In the genomic region with DNA sequence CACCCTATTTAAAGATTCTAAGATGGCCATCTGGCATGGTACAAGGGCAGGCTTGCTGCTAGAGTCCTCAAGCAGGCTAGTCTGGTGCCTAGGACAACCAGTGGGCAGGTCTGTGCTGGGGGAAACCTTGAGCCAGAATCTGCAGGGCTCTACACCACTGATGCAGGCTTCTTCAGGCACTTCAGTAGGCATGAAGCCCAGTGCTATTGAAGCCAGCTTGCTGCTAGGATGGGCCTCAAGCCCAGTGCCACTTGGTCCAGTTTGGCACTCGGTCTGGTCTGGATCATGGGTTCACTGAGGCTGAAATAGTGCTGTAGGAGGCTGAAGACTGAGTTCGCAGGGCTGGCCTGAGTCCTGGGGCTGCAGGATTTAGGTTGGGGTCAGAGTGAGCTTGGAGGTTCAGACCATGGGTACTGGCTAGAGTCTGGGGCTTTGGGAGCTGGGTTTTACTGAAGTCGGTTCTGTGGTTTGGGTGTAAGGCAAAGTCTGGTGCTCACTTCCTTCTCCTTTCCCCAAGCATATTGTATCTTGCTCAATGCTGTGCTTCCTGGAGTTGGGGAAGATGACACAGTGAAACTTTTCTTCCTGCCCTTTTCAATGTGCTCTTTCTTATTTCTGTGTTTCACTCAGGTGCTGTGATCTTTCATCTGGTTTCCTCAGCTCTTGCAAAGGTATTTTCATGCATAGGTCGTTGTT, we compare ENCODE assay signal across 12 cellular contexts. TPM values are rescaled to one million over a fixed set of nuclear protein-coding genes. Genes with fewer than 3 reads are reported as not detected.
DNase-seq lines count a peak whose midpoint lies in the region; ATAC-seq and TF ChIP-seq lines count a peak whose summit lies in the region.
"Had no signal": no experiment of that assay in that cellular context is flagged by ENCODE, and none has a peak within 500 bp of the region (broad histone marks: within the 10 kb centered on the region; RNA-seq: fewer than 3 reads in every experiment).

No MANE protein-coding gene starts in this region.

- TF ChIP-seq POLR2A in Peyer's patch (IDR thresholded peaks at IDR 0.05): no peak
- TF ChIP-seq POLR2A in esophagus squamous epithelium (IDR thresholded peaks at IDR 0.05): no peak

- H3K27ac ChIP-seq in Peyer's patch: peak overlapping the region in 1 of 4 donors; percentile 76
- H3K27ac ChIP-seq in esophagus squamous epithelium: peak overlapping the region in 3 of 4 donors; percentile 18 to 51 (median 26)
- H3K27ac ChIP-seq: thyroid gland had no signal

- peaks cover 66% of the 10 kb centered on the region for H3K4me1 Mint-ChIP-seq in activated CD4-positive, alpha-beta T cell treated with anti-CD3 and anti-CD28 coated beads for 36 hours

- H3K27me3 Mint-ChIP-seq in activated CD4-positive, alpha-beta T cell treated with anti-CD3 and anti-CD28 coated beads for 36 hours: no peaks in the 10 kb centered on the region

- CTCF ChIA-PET in activated CD4-positive, alpha-beta T cell treated with anti-CD3 and anti-CD28 coated beads for 36 hours (lab: Charles Lee): no interaction called here

- H3K36me3 ChIP-seq in Peyer's patch (peaks cover 0 to 73% (median 3%) of the 10 kb centered on the region in 3 donors), esophagus squamous epithelium (peaks cover 6 to 90% (median 22%) of the 10 kb centered on the region in 3 donors)

- ATAC-seq in activated CD4-positive, alpha-beta T cell treated with anti-CD3 and anti-CD28 coated beads for 36 hours: peak; percentile 53
- peak; percentile 42 for ATAC-seq in stimulated activated naive CD8-positive, alpha-beta T cell treated with anti-CD3 and anti-CD28 coated beads, Interleukin-15, Interleukin-2, amounts not matched to agents 100 U/mL and 50 U/mL, for 24 hours

- POLR2A ChIA-PET in activated CD4-positive, alpha-beta T cell treated with anti-CD3 and anti-CD28 coated beads for 36 hours (lab: Charles Lee): no interaction called here

- intact Hi-C loops in activated CD4-positive, alpha-beta T cell treated with anti-CD3 and anti-CD28 coated beads for 36 hours (cut with DNase I, micrococcal nuclease): no loop called here
- intact Hi-C loops in esophagus squamous epithelium (cut with DNase I): no loop called here

- H3K27ac Mint-ChIP-seq in activated CD4-positive, alpha-beta T cell treated with anti-CD3 and anti-CD28 coated beads for 36 hours: peak overlapping the region; percentile 21

- H3K27me3 ChIP-seq in Peyer's patch: no peaks in the 10 kb centered on the region
- H3K27me3 ChIP-seq in esophagus squamous epithelium: no peaks in the 10 kb centered on the region
- H3K27me3 ChIP-seq: thyroid gland had no signal

- H3K4me1 ChIP-seq in Peyer's patch: peaks cover 0 to 10% (median 2%) of the 10 kb centered on the region in 4 donors
- H3K4me1 ChIP-seq in esophagus squamous epithelium: peaks cover 0 to 5% (median 0%) of the 10 kb centered on the region in 3 donors
- H3K4me1 ChIP-seq: thyroid gland had no signal

- H3K9me3 ChIP-seq in Peyer's patch: no peaks in the 10 kb centered on the region
- H3K9me3 ChIP-seq in esophagus squamous epithelium: no peaks in the 10 kb centered on the region
- H3K9me3 ChIP-seq: thyroid gland had no signal

- 45 to 56% methylated on average over 1 to 2 of the region's 4 CpGs for WGBS in esophagus squamous epithelium, 2 donors

- no peak overlapping the region for H3K4me3 Mint-ChIP-seq in activated CD4-positive, alpha-beta T cell treated with anti-CD3 and anti-CD28 coated beads for 36 hours

- no peak for TF ChIP-seq CTCF in Peyer's patch (IDR thresholded peaks at IDR 0.05)
- no peak for TF ChIP-seq CTCF in esophagus squamous epithelium (IDR thresholded peaks at IDR 0.05)

- H3K9me3 Mint-ChIP-seq in activated CD4-positive, alpha-beta T cell treated with anti-CD3 and anti-CD28 coated beads for 36 hours (ENCODE audit: low read depth): peaks cover 9% of the 10 kb centered on the region

- peaks cover 88% of the 10 kb centered on the region for H3K36me3 Mint-ChIP-seq in activated CD4-positive, alpha-beta T cell treated with anti-CD3 and anti-CD28 coated beads for 36 hours (ENCODE audit: low read depth)

- H3K4me3 ChIP-seq in Peyer's patch (no peak overlapping the region), esophagus squamous epithelium (no peak overlapping the region)
- H3K4me3 ChIP-seq: thyroid gland had no signal

- no peak for DNase-seq in activated CD4-positive, alpha-beta T cell treated with anti-CD3 and anti-CD28 coated beads for 36 hours
- no peak for DNase-seq in activated CD4-positive, alpha-beta T cell treated with anti-CD3 and anti-CD28 coated beads for 48 hours
- DNase-seq in Peyer's patch: peak in 2 of 3 donors; percentile 62 to 64
- no peak for DNase-seq in esophagus squamous epithelium (lab: John Stamatoyannopoulos, UW)
- DNase-seq in stimulated activated naive CD8-positive, alpha-beta T cell treated with anti-CD3 and anti-CD28 coated beads, Interleukin-15, Interleukin-2, amounts not matched to agents 100 U/mL and 50 U/mL, for 24 hours: no peak
- no peak for DNase-seq in A172 (ENCODE audit: low spot score)
- DNase-seq in activated CD4-positive, CD25-positive, alpha-beta regulatory T cell (lab: John Stamatoyannopoulos, UW): no peak
- DNase-seq in SK-N-DZ (ENCODE audit: low spot score): no peak
- DNase-seq: 8988T, cerebellar nuclear complex, foreskin melanocyte, thyroid gland had no signal

RNA-seq across cellular contexts. Expression of a gene that starts 41.2 kb away (rescaled TPM):
- total RNA-seq in activated CD4-positive, alpha-beta T cell treated with anti-CD3 and anti-CD28 coated beads for 36 hours: 100 to 1,000 TPM; 150 to 174 TPM
- 100 to 1,000 TPM; 106 to 498 (median 127) TPM for total RNA-seq in Peyer's patch
- 10 to 100 TPM; 17.8 to 69.0 (median 45.5) TPM for total RNA-seq in esophagus squamous epithelium
- 60.7 and 66.5 TPM in 2 replicates for total RNA-seq in A172 (2014; rRNA removed; shearing (Covaris generic))
- not detected in 2 replicates for polyA plus RNA-seq in SK-N-DZ (2014; cell fraction: cytosol; rRNA removed)
- not detected in 2 replicates for polyA plus RNA-seq in SK-N-DZ (2014; cell fraction: nucleus; rRNA removed)

Comparison
In these comparisons a context has a peak if more than half of its experiments do, and no peak if none do; other contexts are left out.
1. DNase-seq: peak in Peyer's patch (2 of 3); none in activated CD4-positive, alpha-beta T cell treated with anti-CD3 and anti-CD28 coated beads for 36 hours (single experiment), activated CD4-positive, alpha-beta T cell treated with anti-CD3 and anti-CD28 coated beads for 48 hours (single experiment), esophagus squamous epithelium (single experiment), stimulated activated naive CD8-positive, alpha-beta T cell treated with anti-CD3 and anti-CD28 coated beads, Interleukin-15, Interleukin-2, amounts not matched to agents 100 U/mL and 50 U/mL, for 24 hours (single experiment), A172 (single experiment), activated CD4-positive, CD25-positive, alpha-beta regulatory T cell (0 of 4) and SK-N-DZ (single experiment).